ENCODE assay signal across 10 cellular contexts in the genomic region with DNA sequence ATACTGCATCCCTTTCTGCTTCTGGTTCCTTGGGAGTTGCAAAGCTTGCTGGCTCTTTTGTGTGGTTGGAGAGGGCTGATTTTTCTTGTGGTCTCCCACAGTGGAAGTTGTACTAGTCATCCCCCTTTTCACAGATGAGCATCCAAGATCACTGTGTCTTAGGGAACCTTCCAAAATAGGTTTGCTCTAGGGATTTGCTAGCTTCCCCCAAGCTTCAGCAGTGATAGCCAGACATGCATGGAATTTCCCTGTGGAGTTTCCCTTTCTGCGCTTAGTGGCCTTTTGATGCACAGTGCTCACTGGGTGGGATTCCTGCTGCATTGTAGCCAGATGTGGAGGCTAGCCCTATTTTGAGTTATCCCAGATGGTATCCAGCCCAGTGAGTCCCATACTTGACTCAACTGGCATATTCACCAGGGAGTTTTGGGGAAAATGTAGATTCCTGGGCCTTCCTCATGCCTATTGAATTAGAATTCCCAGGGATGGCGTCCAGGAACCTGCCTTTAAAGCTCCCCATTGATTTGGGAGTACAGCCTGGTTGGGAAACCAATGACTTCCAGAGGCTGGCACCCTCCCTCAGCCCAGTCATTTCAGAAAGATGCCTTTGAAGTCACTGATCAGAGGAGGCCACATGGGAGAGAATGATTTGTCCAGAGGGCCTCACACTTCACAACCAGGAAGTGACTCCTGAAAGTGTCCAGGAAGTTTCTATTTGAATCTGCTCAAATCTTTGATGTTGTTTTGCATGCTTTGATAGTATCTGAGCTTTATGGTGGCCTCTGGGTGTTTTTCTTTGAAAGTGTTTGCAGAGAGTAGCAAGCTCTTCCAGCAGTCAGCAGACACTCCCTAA. TPM values are rescaled to one million over a fixed set of nuclear protein-coding genes. Genes with fewer than 3 reads are reported as not detected.
DNase-seq lines count a peak whose midpoint lies in the region; ATAC-seq, FAIRE-seq and TF ChIP-seq lines count a peak whose summit lies in the region.
"Had no signal": no experiment of that assay in that cellular context is flagged by ENCODE, and none has a peak within 500 bp of the region (broad histone marks: within the 10 kb centered on the region; RNA-seq: fewer than 3 reads in every experiment).

No MANE protein-coding gene starts in this region.

- peaks cover 0 to 28% (median 12%) of the 10 kb centered on the region in 4 donors for H3K4me1 ChIP-seq in tibial artery

- H3K9me3 Mint-ChIP-seq in activated naive CD8-positive, alpha-beta T cell (ENCODE audit: low read depth): no peaks in the 10 kb centered on the region
- H3K9me3 Mint-ChIP-seq in naive thymus-derived CD8-positive, alpha-beta T cell: no peaks in the 10 kb centered on the region

- H3K36me3 Mint-ChIP-seq in activated naive CD8-positive, alpha-beta T cell: peaks cover 8% of the 10 kb centered on the region
- H3K36me3 Mint-ChIP-seq in naive thymus-derived CD8-positive, alpha-beta T cell: peaks cover 0 to 19% (median 9%) of the 10 kb centered on the region in 3 donors

- FAIRE-seq in HTR-8/SVneo (lab: Jason Lieb, UNC): no peak

- no peaks in the 10 kb centered on the region for H3K9me3 ChIP-seq in tibial artery

- H3K27ac Mint-ChIP-seq in activated naive CD8-positive, alpha-beta T cell: peak overlapping the region; percentile 89
- H3K27ac Mint-ChIP-seq in naive thymus-derived CD8-positive, alpha-beta T cell: peak overlapping the region; percentile 67 to 90 (median 82)

- no peaks in the 10 kb centered on the region for H3K36me3 ChIP-seq in tibial artery

- POLR2A ChIA-PET in naive thymus-derived CD8-positive, alpha-beta T cell (lab: Charles Lee): interaction anchor here (0.8 to 1.6 kb wide), 4 partner anchors 9 to 26 kb away, joined by 3 to 7 read pairs (median 4); a partner anchor contains a TSS

- H3K27ac ChIP-seq in tibial artery: peak overlapping the region in 1 of 2 donors; percentile 8

- ATAC-seq in naive thymus-derived CD8-positive, alpha-beta T cell: peak; percentile 53 to 62
- ATAC-seq in GM18870 (IDR thresholded peaks at IDR 0.05; ENCODE audit: unreplicated experiment) (no peak), GM21390 (IDR thresholded peaks at IDR 0.05; ENCODE audit: unreplicated experiment) (no peak)

- DNase-seq in Caki2 (ENCODE audit: low read depth) (peak; percentile 12), HTR-8/SVneo (ENCODE audit: insufficient read length, low spot score) (peak; percentile 56), tibial artery (no peak), NCI-H1694 treated with DMSO at 0.1 percent for 48 hours (lab: John Stamatoyannopoulos, UW) (no peak)
- peak in 2 of 10 donors; percentile 24 to 29 for DNase-seq in naive thymus-derived CD8-positive, alpha-beta T cell
- DNase-seq: cortex of kidney, NCI-H69 had no signal

- H3K4me1 Mint-ChIP-seq in activated naive CD8-positive, alpha-beta T cell (ENCODE audit: low read depth): peaks cover 67% of the 10 kb centered on the region
- peaks cover 46 to 78% (median 75%) of the 10 kb centered on the region in 4 donors for H3K4me1 Mint-ChIP-seq in naive thymus-derived CD8-positive, alpha-beta T cell

- no peaks in the 10 kb centered on the region for H3K27me3 ChIP-seq in tibial artery

- in situ Hi-C loops in Caki2 (cut with HindIII; ENCODE audit: low pct_unique_long_range_greater_than_20kb, low sequenced_read_pairs): no loop called here

- intact Hi-C loops in tibial artery (cut with DNase I; ENCODE audit: low total_unique reads): no loop called here

- no peak for TF ChIP-seq CTCF in tibial artery (IDR thresholded peaks at IDR 0.05)

- H3K4me3 Mint-ChIP-seq in activated naive CD8-positive, alpha-beta T cell: peak overlapping the region; percentile 27
- peak overlapping the region; percentile 1 to 77 (median 47) for H3K4me3 Mint-ChIP-seq in naive thymus-derived CD8-positive, alpha-beta T cell

- no peak overlapping the region for H3K4me3 ChIP-seq in tibial artery

- H3K27me3 Mint-ChIP-seq in activated naive CD8-positive, alpha-beta T cell: no peaks in the 10 kb centered on the region
- H3K27me3 Mint-ChIP-seq in naive thymus-derived CD8-positive, alpha-beta T cell: no peaks in the 10 kb centered on the region

RNA-seq across cellular contexts. Expression of a gene that starts 25.9 kb away (rescaled TPM):
- 2.8 TPM in 2 replicates for total RNA-seq in Caki2 (2014; rRNA removed; shearing (Covaris generic); ENCODE audit: low replicate concordance)
- total RNA-seq in naive thymus-derived CD8-positive, alpha-beta T cell: 10 to 100 TPM; 48.7 to 50.6 TPM
- polyA plus RNA-seq in naive thymus-derived CD8-positive, alpha-beta T cell: 10 to 100 TPM in 1 of 3 donors, 1 to 10 TPM in 2; 1.9 to 14.3 (median 5.5) TPM

Comparison
In these comparisons a context has a peak if more than half of its experiments do, and no peak if none do; other contexts are left out.
1. DNase-seq: peak in Caki2 (single experiment) and HTR-8/SVneo (single experiment); none in tibial artery (0 of 2) and NCI-H1694 treated with DMSO at 0.1 percent for 48 hours (single experiment).
2. ATAC-seq: peak in naive thymus-derived CD8-positive, alpha-beta T cell (2 of 2); none in GM18870 (single experiment) and GM21390 (single experiment).
3. RNA of a gene that starts 25.9 kb away (total RNA-seq): 48.7 to 50.6 TPM in naive thymus-derived CD8-positive, alpha-beta T cell; 2.8 TPM in Caki2; every median in the first group is over 10 times any median in the second.